1 cellular context compared by ENCODE assay signal in genomic region chr3:9808345-9809037, GRCh38.
TF ChIP-seq lines count a peak whose summit lies in the region.

No MANE protein-coding gene starts in this region.

TF ChIP-seq in endothelial cell of umbilical vein, 7 proteins besides CTCF, POLR2A, EP300 and RAD21:
- TF ChIP-seq MYC (IDR thresholded peaks at IDR 0.05; ENCODE audit: low read depth, low read length) (no peak), MAX (IDR thresholded peaks at IDR 0.05; ENCODE audit: insufficient read depth, insufficient read length) (no peak), GATA2 (IDR thresholded peaks at IDR 0.05; ENCODE audit: insufficient read depth, insufficient read length, low read depth, low read length) (no peak), EZH2 (IDR thresholded peaks at IDR 0.05; ENCODE audit: borderline replicate concordance, low read depth, low read length, severe bottlenecking) (no peak), JUN (IDR thresholded peaks at IDR 0.05; ENCODE audit: borderline replicate concordance, insufficient read depth, insufficient read length, low read depth) (no peak), POLR2AphosphoS5 (IDR thresholded peaks at IDR 0.05; ENCODE audit: insufficient read depth, low read depth, low read length) (no peak), FOS (IDR thresholded peaks at IDR 0.05; ENCODE audit: borderline replicate concordance, insufficient read depth, low read length) (no peak)
